ENCODE assay signal across 19 cellular contexts in genomic region chr2:101550555-101550954, GRCh38.
DNase-seq lines count a peak whose midpoint lies in the region; ATAC-seq, FAIRE-seq and TF ChIP-seq lines count a peak whose summit lies in the region.
"Had no signal": no experiment of that assay in that cellular context is flagged by ENCODE, and none has a peak within 500 bp of the region (broad histone marks: within the 10 kb centered on the region; RNA-seq: fewer than 3 reads in every experiment).

No MANE protein-coding gene starts in this region.

- H3K36me3 ChIP-seq in IMR-90 (ENCODE audit: control insufficient read depth, insufficient read depth, low read length) = no peaks in the 10 kb centered on the region
- H3K36me3 ChIP-seq in K562 (ENCODE audit: control insufficient read depth, insufficient read depth, low read length) = no peaks in the 10 kb centered on the region
- no peaks in the 10 kb centered on the region for H3K36me3 ChIP-seq in keratinocyte (ENCODE audit: control insufficient read depth in 2 of 2, extremely low read depth in 1 of 2, insufficient read depth in 2 of 2, low read length in 2 of 2)
- H3K36me3 ChIP-seq: BLaER1 treated with 17β-estradiol and CSF1 and Interleukin-3, amounts not matched to agents 10 nM and 100 nM; HAP-1 had no signal

- H3K36me3 Mint-ChIP-seq in activated CD8-positive, alpha-beta T cell treated with anti-CD3 and anti-CD28 coated beads, Interleukin-2, amount 10 ng/mL, durations not matched to agents 7 days and 5 days (ENCODE audit: low read depth) = peaks cover 11% of the 10 kb centered on the region
- no peaks in the 10 kb centered on the region for H3K36me3 Mint-ChIP-seq in activated CD8-positive, alpha-beta T cell treated with anti-CD3 and anti-CD28 coated beads for 36 hours (ENCODE audit: low read depth)
- H3K36me3 Mint-ChIP-seq: CD8-positive, alpha-beta T cell had no signal

- H2BK20ac ChIP-seq in IMR-90 (ENCODE audit: low read depth, low read length) = no peak overlapping the region

- H3K18ac ChIP-seq in IMR-90 (ENCODE audit: low read depth, low read length) = no peak overlapping the region

- H2AK5ac ChIP-seq in IMR-90 (ENCODE audit: low read depth, low read length) = no peak overlapping the region

- H3K9ac ChIP-seq in IMR-90 (ENCODE audit: low read depth, low read length) (no peak overlapping the region), K562 (ENCODE audit: insufficient read depth in 1 of 2, low read depth in 2 of 2, low read length in 2 of 2) (no peak overlapping the region), keratinocyte (ENCODE audit: control insufficient read depth, extremely low read depth, insufficient read depth, low read length) (no peak overlapping the region)
- H3K9ac ChIP-seq: BLaER1 treated with 17β-estradiol and CSF1 and Interleukin-3, amounts not matched to agents 10 nM and 100 nM; GM23248 had no signal

- POLR2A ChIA-PET in activated CD8-positive, alpha-beta T cell treated with anti-CD3 and anti-CD28 coated beads, Interleukin-2, amount 10 ng/mL, durations not matched to agents 7 days and 5 days (lab: Charles Lee) = interaction anchor here (1.8 kb wide), 1 partner anchor 76 kb away, joined by 4 read pairs; the partner anchor contains the start of gene RFX8
- POLR2A ChIA-PET in activated CD8-positive, alpha-beta T cell treated with anti-CD3 and anti-CD28 coated beads for 36 hours (lab: Charles Lee) = no interaction called here
- POLR2A ChIA-PET in IMR-90 (lab: Charles Lee; ENCODE audit: unreplicated experiment) (no interaction called here), K562 (lab: Yijun Ruan, JAX) (no interaction called here)

- no peaks in the 10 kb centered on the region for H3K79me1 ChIP-seq in IMR-90 (ENCODE audit: low read depth in 1 of 2, low read length in 2 of 2)

- no peak overlapping the region for H3K4me3 Mint-ChIP-seq in activated CD8-positive, alpha-beta T cell treated with anti-CD3 and anti-CD28 coated beads, Interleukin-2, amount 10 ng/mL, durations not matched to agents 7 days and 5 days
- no peak overlapping the region for H3K4me3 Mint-ChIP-seq in activated CD8-positive, alpha-beta T cell treated with anti-CD3 and anti-CD28 coated beads for 36 hours
- H3K4me3 Mint-ChIP-seq: B cell; CD8-positive, alpha-beta T cell had no signal

- H3K27me3 ChIP-seq in IMR-90 (ENCODE audit: control insufficient read depth, insufficient read depth, low read length) (no peaks in the 10 kb centered on the region), K562 (ENCODE audit: control insufficient read depth in 2 of 2, insufficient read depth in 2 of 2, low read length in 2 of 2) (peaks cover 6 to 29% of the 10 kb centered on the region in 2 experiments; a peak in 4 of 5 replicates), keratinocyte (ENCODE audit: control insufficient read depth, extremely low read depth, insufficient read depth, low read length) (no peaks in the 10 kb centered on the region)
- H3K27me3 ChIP-seq: BLaER1 treated with 17β-estradiol and CSF1 and Interleukin-3, amounts not matched to agents 10 nM and 100 nM had no signal

- H3K23ac ChIP-seq in IMR-90 (ENCODE audit: low read depth, low read length) = no peak overlapping the region

- no peaks in the 10 kb centered on the region for H3K27me3 Mint-ChIP-seq in activated CD8-positive, alpha-beta T cell treated with anti-CD3 and anti-CD28 coated beads, Interleukin-2, amount 10 ng/mL, durations not matched to agents 7 days and 5 days (ENCODE audit: low read depth)
- no peaks in the 10 kb centered on the region for H3K27me3 Mint-ChIP-seq in activated CD8-positive, alpha-beta T cell treated with anti-CD3 and anti-CD28 coated beads for 36 hours
- H3K27me3 Mint-ChIP-seq: B cell had no signal

- CTCF ChIA-PET in activated CD8-positive, alpha-beta T cell treated with anti-CD3 and anti-CD28 coated beads, Interleukin-2, amount 10 ng/mL, durations not matched to agents 7 days and 5 days (lab: Charles Lee) = interaction anchor here (0.8 kb wide), 1 partner anchor 10 kb away, joined by 3 read pairs; no protein-coding TSS in a partner anchor
- CTCF ChIA-PET in activated CD8-positive, alpha-beta T cell treated with anti-CD3 and anti-CD28 coated beads for 36 hours (lab: Charles Lee) = no interaction called here
- CTCF ChIA-PET in IMR-90 (lab: Yijun Ruan, JAX) = no interaction called here
- CTCF ChIA-PET in K562 (lab: Yijun Ruan, JAX; ENCODE audit: low intra/inter-chr PET ratio) = no interaction called here

- no peak overlapping the region for H2AK9ac ChIP-seq in IMR-90 (replicated peaks; ENCODE audit: low read depth, low read length, poor library complexity)

- in situ Hi-C loops in IMR-90 (cut with MboI; ENCODE audit: low sequenced_read_pairs) (no loop called here), K562 (cut with MboI) (no loop called here)

- H4K91ac ChIP-seq in IMR-90 (ENCODE audit: insufficient read depth, low read depth, low read length) = no peak overlapping the region

- no peak overlapping the region for H3K4me2 ChIP-seq in IMR-90 (ENCODE audit: low read depth, low read length)
- no peak overlapping the region for H3K4me2 ChIP-seq in K562 (ENCODE audit: insufficient read depth, low read length)
- no peak overlapping the region for H3K4me2 ChIP-seq in keratinocyte (ENCODE audit: control insufficient read depth, extremely low read depth, insufficient read depth, low read depth, low read length)

- H3K9me3 Mint-ChIP-seq in activated CD8-positive, alpha-beta T cell treated with anti-CD3 and anti-CD28 coated beads, Interleukin-2, amount 10 ng/mL, durations not matched to agents 7 days and 5 days (ENCODE audit: insufficient read depth) = no peaks in the 10 kb centered on the region
- no peaks in the 10 kb centered on the region for H3K9me3 Mint-ChIP-seq in activated CD8-positive, alpha-beta T cell treated with anti-CD3 and anti-CD28 coated beads for 36 hours
- H3K9me3 Mint-ChIP-seq: CD8-positive, alpha-beta T cell had no signal

- no peak for TF ChIP-seq POLR2A in IMR-90 (IDR thresholded peaks at IDR 0.05; ENCODE audit: low read depth, low read length)
- no peak for TF ChIP-seq POLR2A in K562 (conservative IDR thresholded peaks at IDR 0.05)

- no peak for TF ChIP-seq RAD21 in IMR-90 (IDR thresholded peaks at IDR 0.05; ENCODE audit: low read length)
- no peak for TF ChIP-seq RAD21 in K562 (CRISPR knock-in tag; conservative IDR thresholded peaks at IDR 0.05 in 1 of 2, IDR thresholded peaks at IDR 0.05 in 1 of 2)

- no peak overlapping the region for H3K56ac ChIP-seq in IMR-90 (ENCODE audit: extremely low read depth, insufficient read depth, low read length)

- H3K4me1 ChIP-seq in IMR-90 (ENCODE audit: control insufficient read depth, insufficient read depth, low read length) = peaks cover 3% of the 10 kb centered on the region
- H3K4me1 ChIP-seq in K562 (replicated peaks in 1 of 2; ENCODE audit: control insufficient read depth in 2 of 2, insufficient read depth in 2 of 2, low read length in 2 of 2) = no peaks in the 10 kb centered on the region
- H3K4me1 ChIP-seq in keratinocyte (ENCODE audit: control insufficient read depth, extremely low read depth, insufficient read depth, low read length) = peaks cover 10% of the 10 kb centered on the region
- H3K4me1 ChIP-seq: HAP-1 had no signal

- dilution Hi-C loops in IMR-90 (cut with HindIII; ENCODE audit: low sequenced_read_pairs, unreplicated experiment) (no loop called here), keratinocyte (cut with MboI; ENCODE audit: extremely low pct_ligation_motif_present, low sequenced_read_pairs) (no loop called here)

- no peak overlapping the region for H3K4ac ChIP-seq in IMR-90 (ENCODE audit: low read depth, low read length)

- no peak for TF ChIP-seq CTCF in activated CD8-positive, alpha-beta T cell treated with anti-CD3 and anti-CD28 coated beads for 36 hours (IDR thresholded peaks at IDR 0.05)
- TF ChIP-seq CTCF in IMR-90 (conservative IDR thresholded peaks at IDR 0.05; ENCODE audit: low read depth, low read length) (no peak), K562 (IDR thresholded peaks at IDR 0.05 in 2 of 3, conservative IDR thresholded peaks at IDR 0.05 in 1 of 3; ENCODE audit: insufficient read depth in 2 of 3, low read depth in 1 of 3, low read length in 3 of 3) (no peak), keratinocyte (optimal IDR thresholded peaks at IDR 0.05 in 1 of 3, IDR thresholded peaks at IDR 0.05 in 1 of 3, conservative IDR thresholded peaks at IDR 0.05 in 1 of 3; ENCODE audit: extremely low read depth in 1 of 3, insufficient read depth in 2 of 3, low read length in 3 of 3) (no peak)

- no peak overlapping the region for H2BK120ac ChIP-seq in IMR-90 (ENCODE audit: low read depth, low read length)

- FAIRE-seq in K562 (lab: Jason Lieb, UNC) (no peak), keratinocyte (lab: Jason Lieb, UNC) (no peak)
- FAIRE-seq: G401.6, GM12891, GM19239, HepG2 had no signal

- H3K14ac ChIP-seq in IMR-90 (replicated peaks; ENCODE audit: low read depth, low read length) = no peak overlapping the region

- no peak overlapping the region for H4K5ac ChIP-seq in IMR-90 (ENCODE audit: low read depth, low read length)

- no peak for ATAC-seq in activated CD8-positive, alpha-beta T cell treated with anti-CD3 and anti-CD28 coated beads, Interleukin-2, amount 10 ng/mL, durations not matched to agents 7 days and 5 days
- ATAC-seq in activated CD8-positive, alpha-beta T cell treated with anti-CD3 and anti-CD28 coated beads for 36 hours = no peak
- ATAC-seq in IMR-90 (ENCODE audit: low read depth) (no peak), K562 (no peak), GM19324 (IDR thresholded peaks at IDR 0.05; ENCODE audit: low FRiP score, unreplicated experiment) (no peak)
- ATAC-seq: CD8-positive, alpha-beta T cell; HepG2 had no signal

- BruUV-seq in IMR-90 (replicated peaks; lab: Mats Ljungman, UMichigan) (no TSS peak), K562 (replicated peaks; lab: Mats Ljungman, UMichigan) (no TSS peak)

- no peak for DNase-seq in activated CD8-positive, alpha-beta T cell treated with anti-CD3 and anti-CD28 coated beads, Interleukin-2, amount 10 ng/mL, durations not matched to agents 7 days and 5 days
- no peak for DNase-seq in activated CD8-positive, alpha-beta T cell treated with anti-CD3 and anti-CD28 coated beads for 36 hours
- DNase-seq in IMR-90 (no peak), K562 (ENCODE audit: extremely low read depth in 1 of 4, low spot score in 3 of 4) (no peak), keratinocyte (ENCODE audit: low read depth, low spot score) (peak; percentile 13)
- no peak for DNase-seq in effector CD4-positive, alpha-beta T cell
- DNase-seq: Calu3; CD8-positive, alpha-beta T cell; DMS 273 treated with DMSO at 0.1 percent for 48 hours; DMS53; GM23248 had no signal

- no peak overlapping the region for H3K4me3 ChIP-seq in IMR-90 (ENCODE audit: insufficient read depth, low read depth, low read length)
- no peak overlapping the region for H3K4me3 ChIP-seq in K562
- no peak overlapping the region for H3K4me3 ChIP-seq in keratinocyte (ENCODE audit: control insufficient read depth in 2 of 3, extremely low read depth in 1 of 3, insufficient read depth in 2 of 3, low read depth in 1 of 3, low read length in 3 of 3)
- H3K4me3 ChIP-seq: BLaER1 treated with 17β-estradiol and CSF1 and Interleukin-3, amounts not matched to agents 10 nM and 100 nM; GM23248; HAP-1 had no signal

- TF ChIP-seq EP300 in K562 (IDR thresholded peaks at IDR 0.05; ENCODE audit: low read length) = no peak

- no peak overlapping the region for H2BK15ac ChIP-seq in IMR-90 (ENCODE audit: low read depth, low read length)

- intact Hi-C loops in activated CD8-positive, alpha-beta T cell treated with anti-CD3 and anti-CD28 coated beads for 36 hours (cut with micrococcal nuclease) = no loop called here
- intact Hi-C loops in IMR-90 (cut with micrococcal nuclease) (no loop called here), K562 (cut with micrococcal nuclease) (no loop called here)

- peak overlapping the region; percentile 5 for H2AFZ ChIP-seq in IMR-90 (replicated peaks; ENCODE audit: low read length, poor library complexity)
- no peak overlapping the region for H2AFZ ChIP-seq in K562 (ENCODE audit: low read depth, low read length)
- no peak overlapping the region for H2AFZ ChIP-seq in keratinocyte (ENCODE audit: control insufficient read depth, low read length)
- H2AFZ ChIP-seq: GM23248 had no signal

- H3K9me1 ChIP-seq in IMR-90 (ENCODE audit: insufficient read depth, low read length) (peaks cover 5% of the 10 kb centered on the region), K562 (ENCODE audit: control insufficient read depth, insufficient read depth, low read length) (no peaks in the 10 kb centered on the region), keratinocyte (ENCODE audit: control insufficient read depth, extremely low read depth, insufficient read depth, low read length) (no peaks in the 10 kb centered on the region)

- H3K79me2 ChIP-seq in K562 (ENCODE audit: control insufficient read depth, insufficient read depth, low read length) (no peaks in the 10 kb centered on the region), keratinocyte (ENCODE audit: control insufficient read depth, insufficient read depth, low read length) (no peaks in the 10 kb centered on the region)

- H3K4me1 Mint-ChIP-seq in activated CD8-positive, alpha-beta T cell treated with anti-CD3 and anti-CD28 coated beads, Interleukin-2, amount 10 ng/mL, durations not matched to agents 7 days and 5 days (ENCODE audit: low read depth) = peaks cover 22% of the 10 kb centered on the region
- H3K4me1 Mint-ChIP-seq in activated CD8-positive, alpha-beta T cell treated with anti-CD3 and anti-CD28 coated beads for 36 hours (ENCODE audit: low read depth) = peaks cover 16% of the 10 kb centered on the region
- H3K4me1 Mint-ChIP-seq: B cell had no signal

- no peak overlapping the region for H2BK5ac ChIP-seq in IMR-90 (ENCODE audit: low read depth, low read length, poor library complexity, severe bottlenecking)

- WGBS in IMR-90 (ENCODE audit: extremely low coverage in 2 of 2, insufficient read length in 1 of 2), 2 experiments = no CpG with 5 or more reads among the region's 3 CpGs
- 0% methylated on average over 3 of the region's 3 CpGs for whole genome bisulfite sequencing in K562 (ENCODE audit: insufficient coverage, low coverage, missing lambda C conversion rate)

- no peaks in the 10 kb centered on the region for H3K9me3 ChIP-seq in IMR-90 (ENCODE audit: control insufficient read depth, insufficient read depth, low read length)
- H3K9me3 ChIP-seq in K562 (replicated peaks; ENCODE audit: control insufficient read depth, insufficient read depth, low read depth, low read length) = no peaks in the 10 kb centered on the region
- H3K9me3 ChIP-seq in keratinocyte (ENCODE audit: control insufficient read depth, low read depth, low read length) = no peaks in the 10 kb centered on the region
- H3K9me3 ChIP-seq: BLaER1 treated with 17β-estradiol and CSF1 and Interleukin-3, amounts not matched to agents 10 nM and 100 nM; HAP-1 had no signal

- peak overlapping the region; percentile 80 for H3K27ac Mint-ChIP-seq in activated CD8-positive, alpha-beta T cell treated with anti-CD3 and anti-CD28 coated beads, Interleukin-2, amount 10 ng/mL, durations not matched to agents 7 days and 5 days
- H3K27ac Mint-ChIP-seq in activated CD8-positive, alpha-beta T cell treated with anti-CD3 and anti-CD28 coated beads for 36 hours = no peak overlapping the region
- H3K27ac Mint-ChIP-seq: B cell; CD8-positive, alpha-beta T cell had no signal

- H4K8ac ChIP-seq in IMR-90 (ENCODE audit: low read depth in 2 of 2, low read length in 2 of 2) = no peak overlapping the region

- H4K20me1 ChIP-seq in IMR-90 (ENCODE audit: insufficient read depth, low read length) = no peaks in the 10 kb centered on the region
- no peaks in the 10 kb centered on the region for H4K20me1 ChIP-seq in K562 (replicated peaks; ENCODE audit: control insufficient read depth, insufficient read depth, low read length)
- no peaks in the 10 kb centered on the region for H4K20me1 ChIP-seq in keratinocyte (ENCODE audit: control insufficient read depth, extremely low read depth, insufficient read depth, low read length)
- H4K20me1 ChIP-seq: BLaER1 treated with 17β-estradiol and CSF1 and Interleukin-3, amounts not matched to agents 10 nM and 100 nM had no signal

- H3K27ac ChIP-seq in IMR-90 (ENCODE audit: insufficient read depth, low read length) (no peak overlapping the region), K562 (ENCODE audit: extremely low read depth, low read depth, low read length) (no peak overlapping the region), keratinocyte (ENCODE audit: control insufficient read depth, insufficient read depth, low read length) (no peak overlapping the region)
- H3K27ac ChIP-seq: BLaER1 treated with 17β-estradiol and CSF1 and Interleukin-3, amounts not matched to agents 10 nM and 100 nM; GM23248 had no signal
